19 cellular contexts compared by ENCODE assay signal in genomic region chr3:100988080-100988479, GRCh38. TPM values are rescaled to one million over a fixed set of nuclear protein-coding genes. Genes with fewer than 3 reads are reported as not detected.
DNase-seq lines count a peak whose midpoint lies in the region; ATAC-seq and TF ChIP-seq lines count a peak whose summit lies in the region.
"Had no signal": no experiment of that assay in that cellular context is flagged by ENCODE, and none has a peak within 500 bp of the region (broad histone marks: within the 10 kb centered on the region; RNA-seq: fewer than 3 reads in every experiment).

No MANE protein-coding gene starts in this region.

- WGBS in prostate gland: 19% methylated on average over 1 of the region's 1 CpG

- peak; percentile 23 for DNase-seq in DMS53 treated with DMSO at 0.1 percent for 48 hours (lab: John Stamatoyannopoulos, UW; ENCODE audit: unreplicated experiment)
- peak; percentile 29 for DNase-seq in NCI-H1105 treated with DMSO at 0.1 percent for 48 hours (lab: John Stamatoyannopoulos, UW)
- DNase-seq in epithelial cell of esophagus (ENCODE audit: low read depth): peak; percentile 15
- DNase-seq in prostate gland (ENCODE audit: low spot score): peak; percentile 37
- DNase-seq: ACHN; C1 segment of cervical spinal cord; CD8-positive, alpha-beta memory T cell; DMS79 treated with DMSO at 0.1 percent for 48 hours; H9; Kasumi-1; NCI-H187 treated with DMSO at 0.1 percent for 48 hours; NCI-H446; OCI-M1; RPMI8226; SIG-M5; T-helper 1 cell had no signal

- H3K4me1 ChIP-seq in prostate gland (replicated peaks): no peaks in the 10 kb centered on the region

- no peak overlapping the region for H3K27ac ChIP-seq in prostate gland

- TF ChIP-seq POLR2A in prostate gland (IDR thresholded peaks at IDR 0.05): no peak

- intact Hi-C loops in prostate gland (cut with DNase I): no loop called here

- no peak overlapping the region for H3K4me3 ChIP-seq in epithelial cell of esophagus (ENCODE audit: low read length)
- H3K4me3 ChIP-seq in prostate gland: no peak overlapping the region

- no peaks in the 10 kb centered on the region for H3K27me3 ChIP-seq in prostate gland (replicated peaks; ENCODE audit: insufficient read depth)

- H3K9me3 ChIP-seq in prostate gland: no peaks in the 10 kb centered on the region

- no peak for TF ChIP-seq CTCF in epithelial cell of esophagus (IDR thresholded peaks at IDR 0.05; ENCODE audit: insufficient read depth, low read depth, low read length, missing control alignments)
- TF ChIP-seq CTCF in prostate gland (IDR thresholded peaks at IDR 0.05): no peak

- no peaks in the 10 kb centered on the region for H3K36me3 ChIP-seq in prostate gland

- ATAC-seq in HG03159 (IDR thresholded peaks at IDR 0.05; ENCODE audit: unreplicated experiment): no peak
- no peak for ATAC-seq in HG03565 (IDR thresholded peaks at IDR 0.05; ENCODE audit: unreplicated experiment)
- ATAC-seq in HG03439 (IDR thresholded peaks at IDR 0.05; ENCODE audit: unreplicated experiment): no peak

RNA-seq across cellular contexts. Expression of gene ABI3BP, which starts 5.1 kb away (rescaled TPM):
- 10 to 100 TPM; 15.3 to 16.6 TPM for total RNA-seq in prostate gland
- total RNA-seq: CD8-positive, alpha-beta memory T cell had no signal
